In genomic region chr2:101151859-101152194, GRCh38 we compare ENCODE assay signal across 8 cellular contexts. TPM values are rescaled to one million over a fixed set of nuclear protein-coding genes. Genes with fewer than 3 reads are reported as not detected.
DNase-seq lines count a peak whose midpoint lies in the region; ATAC-seq and TF ChIP-seq lines count a peak whose summit lies in the region.

No MANE protein-coding gene starts in this region.

- H3K9me3 ChIP-seq in HUES6 (ENCODE audit: control insufficient read depth, insufficient read depth, low read depth, low read length) (no peaks in the 10 kb centered on the region), aorta (ENCODE audit: control insufficient read depth, low read length) (no peaks in the 10 kb centered on the region)

- intact Hi-C loops in aorta (cut with DNase I), result loop anchor here (1.0 to 5.0 kb wide), 4 partner anchors 55 to 140 kb away; no protein-coding TSS in a partner anchor

- no CpG with 5 or more reads among the region's 14 CpGs for WGBS in mesendoderm (ENCODE audit: extremely low coverage, insufficient coverage, low lambda C conversion rate)
- WGBS in aorta, 2 donors, result 1% methylated on average over 14 of the region's 14 CpGs

- peaks cover 42% of the 10 kb centered on the region for H3K4me1 ChIP-seq in HUES6 (ENCODE audit: control insufficient read depth, insufficient read depth, low read length)
- peaks cover 13% of the 10 kb centered on the region for H3K4me1 ChIP-seq in mesendoderm (ENCODE audit: control insufficient read depth, low read depth, low read length)
- peaks cover 0 to 4% of the 10 kb centered on the region in 2 donors for H3K4me1 ChIP-seq in aorta (ENCODE audit: control insufficient read depth in 1 of 2, insufficient read depth in 2 of 2, low read length in 2 of 2)

- no peak overlapping the region for H3K4ac ChIP-seq in mesendoderm (ENCODE audit: low read depth, low read length)

- peaks cover 23% of the 10 kb centered on the region for H3K27me3 Mint-ChIP-seq in central memory CD8-positive, alpha-beta T cell

- peak overlapping the region; percentile 58 for H3K56ac ChIP-seq in mesendoderm (ENCODE audit: low read length)

- peaks cover 8% of the 10 kb centered on the region for H3K79me2 ChIP-seq in mesendoderm (ENCODE audit: control insufficient read depth, insufficient read depth, low read length)

- peaks cover 16% of the 10 kb centered on the region for H3K27me3 ChIP-seq in HUES6 (ENCODE audit: control insufficient read depth, insufficient read depth, low read length)
- no peaks in the 10 kb centered on the region for H3K27me3 ChIP-seq in mesendoderm (ENCODE audit: insufficient read depth, low read length, poor library complexity)
- no peaks in the 10 kb centered on the region for H3K27me3 ChIP-seq in aorta (ENCODE audit: control insufficient read depth in 1 of 2, insufficient read depth in 2 of 2, low read length in 1 of 2)

- peak overlapping the region; percentile 58 for H3K4me3 ChIP-seq in AG09309 (ENCODE audit: control insufficient read depth, low read depth, low read length)
- H3K4me3 ChIP-seq in HUES6 (ENCODE audit: low read depth, low read length), result peak overlapping the region; percentile 72
- H3K4me3 ChIP-seq in mesendoderm (ENCODE audit: low read length), result peak overlapping the region; percentile 60
- peak overlapping the region; percentile 61 to 90 for H3K4me3 ChIP-seq in aorta (ENCODE audit: low read length in 2 of 2)

- no peak overlapping the region for H3K27ac Mint-ChIP-seq in central memory CD8-positive, alpha-beta T cell (ENCODE audit: low read depth)

- DNase-seq in AG09309 (ENCODE audit: low read depth) (no peak), mesendoderm (no peak), aorta (no peak), NCI-H187 (lab: John Stamatoyannopoulos, UW) (no peak)
- DNase-seq in central memory CD8-positive, alpha-beta T cell (ENCODE audit: low spot score in 2 of 2), result no peak

- no peak overlapping the region for H2BK5ac ChIP-seq in mesendoderm (ENCODE audit: low read length)

- H3K27ac ChIP-seq in HUES6 (ENCODE audit: low read depth, low read length) (no peak overlapping the region; the same call in 1 of the 2 replicates), mesendoderm (ENCODE audit: low read depth, low read length) (no peak overlapping the region), aorta (ENCODE audit: low read depth in 1 of 2, low read length in 2 of 2) (peak overlapping the region in 1 of 2 donors; percentile 78)

- H3K79me1 ChIP-seq in mesendoderm (ENCODE audit: low read length), result peaks cover 4% of the 10 kb centered on the region

- H3K36me3 Mint-ChIP-seq in central memory CD8-positive, alpha-beta T cell (ENCODE audit: insufficient read depth), result peaks cover 2% of the 10 kb centered on the region

- H3K4me2 ChIP-seq in mesendoderm (ENCODE audit: low read length), result peak overlapping the region; percentile 84

- no peak overlapping the region for H3K23ac ChIP-seq in mesendoderm (ENCODE audit: low read length)

- H3K4me1 Mint-ChIP-seq in central memory CD8-positive, alpha-beta T cell, result peaks cover 24% of the 10 kb centered on the region

- H3K9me3 Mint-ChIP-seq in central memory CD8-positive, alpha-beta T cell, result no peaks in the 10 kb centered on the region

- H4K8ac ChIP-seq in mesendoderm (ENCODE audit: low read depth, low read length), result no peak overlapping the region

- no peak for ATAC-seq in central memory CD8-positive, alpha-beta T cell (replicated peaks; ENCODE audit: extremely low read depth, poor library complexity, severe bottlenecking)
- ATAC-seq in aorta (ENCODE audit: low FRiP score) (peak; percentile 20), HG02852 (IDR thresholded peaks at IDR 0.05; ENCODE audit: unreplicated experiment) (no peak), GM18502 (IDR thresholded peaks at IDR 0.05; ENCODE audit: poor library complexity, unreplicated experiment) (no peak)

- H3K4me3 Mint-ChIP-seq in central memory CD8-positive, alpha-beta T cell, result peak overlapping the region; percentile 61

- peak overlapping the region; percentile 42 for H3K9ac ChIP-seq in HUES6 (ENCODE audit: low read length)
- H3K9ac ChIP-seq in mesendoderm (ENCODE audit: low read length), result peak overlapping the region; percentile 70

- no peak overlapping the region for H2BK120ac ChIP-seq in mesendoderm (ENCODE audit: low read depth, low read length)

- no peak overlapping the region for H4K5ac ChIP-seq in mesendoderm (ENCODE audit: low read length)

- H3K36me3 ChIP-seq in HUES6 (ENCODE audit: control insufficient read depth, insufficient read depth, low read length) (no peaks in the 10 kb centered on the region), mesendoderm (ENCODE audit: control insufficient read depth, insufficient read depth, low read length) (no peaks in the 10 kb centered on the region), aorta (ENCODE audit: control insufficient read depth in 1 of 2, insufficient read depth in 2 of 2, low read length in 1 of 2) (no peaks in the 10 kb centered on the region)

- H2AK5ac ChIP-seq in mesendoderm (ENCODE audit: low read length), result no peak overlapping the region

- no peak for TF ChIP-seq CTCF in AG09309 (IDR thresholded peaks at IDR 0.05; ENCODE audit: control insufficient read depth, insufficient read depth, low read depth, low read length, missing control alignments)

- H3K18ac ChIP-seq in mesendoderm (ENCODE audit: low read length), result peak overlapping the region; percentile 76

- no peak overlapping the region for H2BK15ac ChIP-seq in mesendoderm (replicated peaks; ENCODE audit: low read depth)

RNA-seq across cellular contexts. Expression of gene TBC1D8, which starts 0.6 kb away (rescaled TPM):
- polyA plus RNA-seq in mesendoderm (2013, experiment 1 of 2), result 6.7 TPM
- polyA plus RNA-seq in mesendoderm (2013, experiment 2 of 2), result 5.8 TPM
- 10 to 100 TPM; 21.9 to 24.9 TPM for total RNA-seq in aorta
- polyA plus RNA-seq in aorta, result 10 to 100 TPM in 1 of 2 donors, 1 to 10 TPM in 1; 7.8 to 28.8 TPM
